ENCODE assay signal across 10 cellular contexts in genomic region chr15:81828135-81828534, GRCh38.
"Had no signal": no experiment of that assay in that cellular context is flagged by ENCODE, and none has a peak within 500 bp of the region (broad histone marks: within the 10 kb centered on the region; RNA-seq: fewer than 3 reads in every experiment).

No MANE protein-coding gene starts in this region.

- H3K9ac ChIP-seq: KMS-11 had no signal

- FAIRE-seq: H54, HepG2 had no signal

- H3K36me3 Mint-ChIP-seq: IgD-negative memory B cell had no signal

- H3K27ac ChIP-seq: HL-60, KMS-11 had no signal

- DNase-seq: GOT3, H9, HCEC 1CT, HFFc6, KBM-7 had no signal

- H3K27ac Mint-ChIP-seq: H9, HFFc6, IgD-negative memory B cell had no signal

- H3K4me3 Mint-ChIP-seq: H9, HFFc6, IgD-negative memory B cell had no signal

- H3K4me2 ChIP-seq: KMS-11 had no signal

- H3K9me3 Mint-ChIP-seq: HFFc6 had no signal
